Comparison of ENCODE assay signal across 30 cellular contexts in genomic region chr16:64977211-64977920, GRCh38.
"Had no signal": no experiment of that assay in that cellular context is flagged by ENCODE, and none has a peak within 500 bp of the region (broad histone marks: within the 10 kb centered on the region; RNA-seq: fewer than 3 reads in every experiment).

No MANE protein-coding gene starts in this region.

- H3K9me3 Mint-ChIP-seq: nephron, type B pancreatic cell had no signal

- H3K27me3 ChIP-seq: ascending aorta, brain microvascular endothelial cell, sigmoid colon, uterus had no signal

- H3K36me3 ChIP-seq: uterus, WERI-Rb-1 had no signal

- H3K4me1 ChIP-seq: uterus had no signal

- H3K36me3 Mint-ChIP-seq: activated CD4-positive, alpha-beta memory T cell treated with anti-CD3 and anti-CD28 coated beads for 36 hours; activated naive CD4-positive, alpha-beta T cell treated with anti-CD3 and anti-CD28 coated beads, Interleukin-2, amount 10 ng/mL, durations not matched to agents 7 days and 5 days; activated naive CD8-positive, alpha-beta T cell treated with anti-CD3 and anti-CD28 coated beads, Interleukin-2, amount 10 ng/mL, durations not matched to agents 7 days and 5 days; stimulated activated memory B cell treated with anti-CD40 and anti-IgM and Interleukin-4, amounts not matched to agents 10 μg/mL and 1 μg/mL and 100 μg/mL, for 72 hours had no signal

- H3K4me3 Mint-ChIP-seq: activated CD4-positive, alpha-beta memory T cell treated with anti-CD3 and anti-CD28 coated beads for 36 hours; activated CD4-positive, alpha-beta T cell treated with anti-CD3 and anti-CD28 coated beads, Interleukin-2, amount 10 ng/mL, durations not matched to agents 24 days and 14 days; activated naive CD4-positive, alpha-beta T cell treated with anti-CD3 and anti-CD28 coated beads, Interleukin-2, amount 10 ng/mL, durations not matched to agents 7 days and 5 days; activated naive CD8-positive, alpha-beta T cell treated with anti-CD3 and anti-CD28 coated beads, Interleukin-2, amount 10 ng/mL, durations not matched to agents 7 days and 5 days; activated T-cell treated with anti-CD3 and anti-CD28 coated beads, Interleukin-2, amount 50 U/mL, for 24 hours; nephron; stimulated activated memory B cell treated with anti-CD40 and anti-IgM and Interleukin-4, amounts not matched to agents 10 μg/mL and 1 μg/mL and 100 μg/mL, for 72 hours; stimulated activated naive CD8-positive, alpha-beta T cell treated with anti-CD3 and anti-CD28 coated beads, Interleukin-15, amount 100 ng/mL, for 72 hours; T-helper 1 cell treated with Interleukin-12 subunit alpha and Interleukin-12 subunit beta and Interleukin-4 antibody, amounts not matched to agents 30 μg/mL and 1 μg/mL, for 36 hours; type B pancreatic cell had no signal

- H3K9me3 ChIP-seq: ascending aorta, sigmoid colon, uterus had no signal

- H3K27ac ChIP-seq: ascending aorta, brain microvascular endothelial cell, sigmoid colon, uterus, WERI-Rb-1 had no signal

- H3K27me3 Mint-ChIP-seq: activated CD4-positive, alpha-beta memory T cell treated with anti-CD3 and anti-CD28 coated beads for 36 hours; activated CD4-positive, alpha-beta T cell treated with anti-CD3 and anti-CD28 coated beads, Interleukin-2, amount 10 ng/mL, durations not matched to agents 24 days and 14 days; activated naive CD4-positive, alpha-beta T cell treated with anti-CD3 and anti-CD28 coated beads, Interleukin-2, amount 10 ng/mL, durations not matched to agents 7 days and 5 days; activated naive CD8-positive, alpha-beta T cell treated with anti-CD3 and anti-CD28 coated beads, Interleukin-2, amount 10 ng/mL, durations not matched to agents 7 days and 5 days; activated T-cell treated with anti-CD3 and anti-CD28 coated beads, Interleukin-2, amount 50 U/mL, for 24 hours; progenitor cell of endocrine pancreas; stimulated activated memory B cell treated with anti-CD40 and anti-IgM and Interleukin-4, amounts not matched to agents 10 μg/mL and 1 μg/mL and 100 μg/mL, for 72 hours; stimulated activated naive CD8-positive, alpha-beta T cell treated with anti-CD3 and anti-CD28 coated beads, Interleukin-15, amount 100 ng/mL, for 72 hours; type B pancreatic cell had no signal

- ATAC-seq: left colon; stimulated activated memory B cell treated with anti-CD40 and anti-IgM and Interleukin-4, amounts not matched to agents 10 μg/mL and 1 μg/mL and 100 μg/mL, for 72 hours; stimulated activated naive CD8-positive, alpha-beta T cell treated with anti-CD3 and anti-CD28 coated beads, Interleukin-15, amount 100 ng/mL, for 72 hours had no signal

- DNase-seq: activated CD4-positive, alpha-beta memory T cell treated with anti-CD3 and anti-CD28 coated beads for 36 hours; activated CD4-positive, alpha-beta T cell treated with anti-CD3 and anti-CD28 coated beads, Interleukin-2, amount 10 ng/mL, durations not matched to agents 24 days and 14 days; activated CD4-positive, CD25-positive, alpha-beta regulatory T cell treated with anti-CD3 and anti-CD28 coated beads, Interleukin-2, amount 50 U/mL, for 72 hours; activated CD8-positive, alpha-beta memory T cell treated with anti-CD3 and anti-CD28 coated beads, Interleukin-2, amount 50 U/mL, for 48 hours; activated gamma-delta T cell; activated naive CD4-positive, alpha-beta T cell treated with anti-CD3 and anti-CD28 coated beads, Interleukin-2, amount 10 ng/mL, durations not matched to agents 7 days and 5 days; activated naive CD8-positive, alpha-beta T cell treated with anti-CD3 and anti-CD28 coated beads, Interleukin-2, amount 10 ng/mL, durations not matched to agents 7 days and 5 days; activated T-cell treated with anti-CD3 and anti-CD28 coated beads, Interleukin-2, amount 50 U/mL, for 24 hours; brain microvascular endothelial cell; head of caudate nucleus; hippocampal formation; kidney; left colon; mammary epithelial cell; sigmoid colon; small intestine; stimulated activated CD4-positive, alpha-beta T cell treated with anti-CD3 and anti-CD28 coated beads, Interleukin-1b, Interleukin-23, amount 100 ng/mL, for 48 hours; stimulated activated CD4-positive, alpha-beta T cell treated with anti-CD3 and anti-CD28 coated beads, Interleukin-4, amount 100 ng/mL, for 4 hours; stimulated activated CD8-positive, alpha-beta memory T cell treated with anti-CD3 and anti-CD28 coated beads, Interleukin-4, amount 100 ng/mL, for 48 hours; stimulated activated naive CD8-positive, alpha-beta T cell treated with anti-CD3 and anti-CD28 coated beads, Interleukin-15, amount 100 ng/mL, for 72 hours; substantia nigra; T-helper 9 cell; uterus; WERI-Rb-1 had no signal

- H3K27ac Mint-ChIP-seq: activated CD4-positive, alpha-beta memory T cell treated with anti-CD3 and anti-CD28 coated beads for 36 hours; activated CD4-positive, alpha-beta T cell treated with anti-CD3 and anti-CD28 coated beads, Interleukin-2, amount 10 ng/mL, durations not matched to agents 24 days and 14 days; activated naive CD4-positive, alpha-beta T cell treated with anti-CD3 and anti-CD28 coated beads, Interleukin-2, amount 10 ng/mL, durations not matched to agents 7 days and 5 days; activated naive CD8-positive, alpha-beta T cell treated with anti-CD3 and anti-CD28 coated beads, Interleukin-2, amount 10 ng/mL, durations not matched to agents 7 days and 5 days; activated T-cell treated with anti-CD3 and anti-CD28 coated beads, Interleukin-2, amount 50 U/mL, for 24 hours; progenitor cell of endocrine pancreas; stimulated activated memory B cell treated with anti-CD40 and anti-IgM and Interleukin-4, amounts not matched to agents 10 μg/mL and 1 μg/mL and 100 μg/mL, for 72 hours; stimulated activated naive CD8-positive, alpha-beta T cell treated with anti-CD3 and anti-CD28 coated beads, Interleukin-15, amount 100 ng/mL, for 72 hours; T-helper 1 cell treated with Interleukin-12 subunit alpha and Interleukin-12 subunit beta and Interleukin-4 antibody, amounts not matched to agents 30 μg/mL and 1 μg/mL, for 36 hours; type B pancreatic cell had no signal

- H3K4me3 ChIP-seq: ascending aorta, sigmoid colon, uterus had no signal

- H3K4me1 Mint-ChIP-seq: activated CD4-positive, alpha-beta T cell treated with anti-CD3 and anti-CD28 coated beads, Interleukin-2, amount 10 ng/mL, durations not matched to agents 24 days and 14 days; activated naive CD4-positive, alpha-beta T cell treated with anti-CD3 and anti-CD28 coated beads, Interleukin-2, amount 10 ng/mL, durations not matched to agents 7 days and 5 days; activated naive CD8-positive, alpha-beta T cell treated with anti-CD3 and anti-CD28 coated beads, Interleukin-2, amount 10 ng/mL, durations not matched to agents 7 days and 5 days; stimulated activated memory B cell treated with anti-CD40 and anti-IgM and Interleukin-4, amounts not matched to agents 10 μg/mL and 1 μg/mL and 100 μg/mL, for 72 hours; stimulated activated naive CD8-positive, alpha-beta T cell treated with anti-CD3 and anti-CD28 coated beads, Interleukin-15, amount 100 ng/mL, for 72 hours had no signal
